ENCODE assay signal across 1 cellular context in the genomic region with DNA sequence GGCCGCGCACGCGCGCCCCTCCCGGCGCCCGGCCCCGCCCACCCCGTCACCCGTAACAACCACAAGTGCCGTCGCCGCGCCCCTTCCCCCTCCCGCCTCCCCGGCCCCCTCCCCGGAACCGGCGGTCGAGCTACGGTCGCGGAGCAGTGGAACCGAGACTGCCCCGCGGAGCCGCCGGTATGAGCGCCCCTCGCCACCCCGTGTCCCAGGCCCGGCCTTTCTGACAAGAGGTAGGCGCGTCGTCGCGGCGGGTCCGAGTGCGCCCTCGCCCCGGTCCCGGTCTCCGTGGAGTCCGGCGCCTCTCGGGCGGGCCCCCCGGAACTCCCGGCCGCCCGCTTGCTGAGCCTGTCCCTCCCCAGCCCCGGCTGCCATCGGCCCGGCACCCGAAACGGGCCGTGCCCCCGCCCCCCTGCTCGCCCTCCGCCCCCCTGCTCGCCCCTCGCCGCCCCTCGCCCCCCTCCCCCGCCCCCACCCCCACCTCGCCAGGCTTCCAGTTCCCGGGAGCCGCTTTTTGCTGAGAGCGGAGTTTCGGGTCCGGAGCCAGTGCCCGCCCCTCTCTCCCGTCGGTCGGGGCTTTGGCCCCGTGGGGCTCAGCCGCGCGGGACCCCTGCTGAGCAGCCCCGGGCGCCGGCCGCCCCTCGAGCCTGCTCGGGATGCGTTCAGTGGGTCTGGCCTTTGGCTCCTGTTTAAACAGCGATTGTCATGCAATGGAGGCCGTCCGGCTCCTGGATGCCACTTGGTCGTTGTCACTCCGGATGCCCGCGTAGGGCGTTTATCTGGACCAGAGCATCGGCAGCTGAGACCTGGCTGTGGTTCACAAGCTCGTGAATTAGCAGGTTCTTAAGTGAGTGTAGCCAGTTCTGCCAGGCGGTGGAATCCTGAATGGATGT.
A peak's percentile ranks its signal among the peaks of the same experiment; 100 is the strongest.
TF ChIP-seq lines count a peak whose summit lies in the region.

A gene (plus strand): TSS at position 92 of the 890 bp plus-strand sequence. CDS start 2,628 bp downstream, outside the sequence.

TF ChIP-seq in H1, 55 proteins besides CTCF, POLR2A, EP300 and RAD21 (continued from another document):
- TF ChIP-seq SUZ12 (IDR thresholded peaks at IDR 0.05; ENCODE audit: low read length) (no peak), HDAC2 (IDR thresholded peaks at IDR 0.05; ENCODE audit: borderline replicate concordance in 1 of 2, low read depth in 2 of 2, low read length in 2 of 2) (peak; percentile 37 to 54; a peak in 2 of 4 replicates), CREB1 (IDR thresholded peaks at IDR 0.05) (no peak), SRF (IDR thresholded peaks at IDR 0.05; ENCODE audit: low read depth, low read length) (no peak), CEBPB (IDR thresholded peaks at IDR 0.05; ENCODE audit: low read depth, low read length) (no peak), TBP (IDR thresholded peaks at IDR 0.05; ENCODE audit: low read depth, low read length) (no peak), POLR2AphosphoS5 (IDR thresholded peaks at IDR 0.05; ENCODE audit: low read depth, low read length) (no peak), SIRT6 (IDR thresholded peaks at IDR 0.05; ENCODE audit: low read length) (no peak), SAP30 (IDR thresholded peaks at IDR 0.05; ENCODE audit: insufficient read depth, insufficient replicate concordance, low read length) (no peak), RBBP5 (IDR thresholded peaks at IDR 0.05; ENCODE audit: borderline replicate concordance, low read depth, low read length) (peak; percentile 22; the same call in 1 of the 2 replicates), ASH2L (IDR thresholded peaks at IDR 0.05; ENCODE audit: low read length) (peak; percentile 65), BACH1 (IDR thresholded peaks at IDR 0.05; ENCODE audit: low read length) (no peak), TAF1 (IDR thresholded peaks at IDR 0.05; ENCODE audit: low read depth, low read length) (no peak), SIN3A (conservative IDR thresholded peaks at IDR 0.05 in 1 of 2, IDR thresholded peaks at IDR 0.05 in 1 of 2; ENCODE audit: low read depth in 1 of 2, low read length in 2 of 2) (peak in 1 of 2 experiments; percentile 60; a peak in 1 of 4 replicates), TCF12 (IDR thresholded peaks at IDR 0.05; ENCODE audit: low read depth, low read length) (no peak), NRF1 (IDR thresholded peaks at IDR 0.05; ENCODE audit: low read depth, low read length) (no peak), BRCA1 (IDR thresholded peaks at IDR 0.05; ENCODE audit: low read depth, low read length) (no peak), YY1 (IDR thresholded peaks at IDR 0.05; ENCODE audit: low read depth, low read length) (no peak), GTF2F1 (IDR thresholded peaks at IDR 0.05; ENCODE audit: borderline replicate concordance, low read depth, low read length) (no peak), PHF8 (conservative IDR thresholded peaks at IDR 0.05; ENCODE audit: low read depth, low read length) (peak; percentile 18; the same call in 1 of the 2 replicates), KDM4A (IDR thresholded peaks at IDR 0.05; ENCODE audit: low read depth, low read length, severe bottlenecking) (peak; percentile 84), CHD2 (IDR thresholded peaks at IDR 0.05; ENCODE audit: low read length) (no peak), KDM1A (IDR thresholded peaks at IDR 0.05; ENCODE audit: borderline replicate concordance, low read length) (no peak), EZH2 (IDR thresholded peaks at IDR 0.05; ENCODE audit: low read depth, low read length, severe bottlenecking) (no peak), CHD1 (IDR thresholded peaks at IDR 0.05; ENCODE audit: low read depth, low read length) (no peak), SP2 (IDR thresholded peaks at IDR 0.05; ENCODE audit: low read length) (no peak), SIX5 (IDR thresholded peaks at IDR 0.05; ENCODE audit: low read depth, low read length) (no peak), CTBP2 (IDR thresholded peaks at IDR 0.05; ENCODE audit: borderline replicate concordance, insufficient read depth, insufficient read length, low read length) (peak; percentile 9)
- TF ChIP-seq, protein P1, sequence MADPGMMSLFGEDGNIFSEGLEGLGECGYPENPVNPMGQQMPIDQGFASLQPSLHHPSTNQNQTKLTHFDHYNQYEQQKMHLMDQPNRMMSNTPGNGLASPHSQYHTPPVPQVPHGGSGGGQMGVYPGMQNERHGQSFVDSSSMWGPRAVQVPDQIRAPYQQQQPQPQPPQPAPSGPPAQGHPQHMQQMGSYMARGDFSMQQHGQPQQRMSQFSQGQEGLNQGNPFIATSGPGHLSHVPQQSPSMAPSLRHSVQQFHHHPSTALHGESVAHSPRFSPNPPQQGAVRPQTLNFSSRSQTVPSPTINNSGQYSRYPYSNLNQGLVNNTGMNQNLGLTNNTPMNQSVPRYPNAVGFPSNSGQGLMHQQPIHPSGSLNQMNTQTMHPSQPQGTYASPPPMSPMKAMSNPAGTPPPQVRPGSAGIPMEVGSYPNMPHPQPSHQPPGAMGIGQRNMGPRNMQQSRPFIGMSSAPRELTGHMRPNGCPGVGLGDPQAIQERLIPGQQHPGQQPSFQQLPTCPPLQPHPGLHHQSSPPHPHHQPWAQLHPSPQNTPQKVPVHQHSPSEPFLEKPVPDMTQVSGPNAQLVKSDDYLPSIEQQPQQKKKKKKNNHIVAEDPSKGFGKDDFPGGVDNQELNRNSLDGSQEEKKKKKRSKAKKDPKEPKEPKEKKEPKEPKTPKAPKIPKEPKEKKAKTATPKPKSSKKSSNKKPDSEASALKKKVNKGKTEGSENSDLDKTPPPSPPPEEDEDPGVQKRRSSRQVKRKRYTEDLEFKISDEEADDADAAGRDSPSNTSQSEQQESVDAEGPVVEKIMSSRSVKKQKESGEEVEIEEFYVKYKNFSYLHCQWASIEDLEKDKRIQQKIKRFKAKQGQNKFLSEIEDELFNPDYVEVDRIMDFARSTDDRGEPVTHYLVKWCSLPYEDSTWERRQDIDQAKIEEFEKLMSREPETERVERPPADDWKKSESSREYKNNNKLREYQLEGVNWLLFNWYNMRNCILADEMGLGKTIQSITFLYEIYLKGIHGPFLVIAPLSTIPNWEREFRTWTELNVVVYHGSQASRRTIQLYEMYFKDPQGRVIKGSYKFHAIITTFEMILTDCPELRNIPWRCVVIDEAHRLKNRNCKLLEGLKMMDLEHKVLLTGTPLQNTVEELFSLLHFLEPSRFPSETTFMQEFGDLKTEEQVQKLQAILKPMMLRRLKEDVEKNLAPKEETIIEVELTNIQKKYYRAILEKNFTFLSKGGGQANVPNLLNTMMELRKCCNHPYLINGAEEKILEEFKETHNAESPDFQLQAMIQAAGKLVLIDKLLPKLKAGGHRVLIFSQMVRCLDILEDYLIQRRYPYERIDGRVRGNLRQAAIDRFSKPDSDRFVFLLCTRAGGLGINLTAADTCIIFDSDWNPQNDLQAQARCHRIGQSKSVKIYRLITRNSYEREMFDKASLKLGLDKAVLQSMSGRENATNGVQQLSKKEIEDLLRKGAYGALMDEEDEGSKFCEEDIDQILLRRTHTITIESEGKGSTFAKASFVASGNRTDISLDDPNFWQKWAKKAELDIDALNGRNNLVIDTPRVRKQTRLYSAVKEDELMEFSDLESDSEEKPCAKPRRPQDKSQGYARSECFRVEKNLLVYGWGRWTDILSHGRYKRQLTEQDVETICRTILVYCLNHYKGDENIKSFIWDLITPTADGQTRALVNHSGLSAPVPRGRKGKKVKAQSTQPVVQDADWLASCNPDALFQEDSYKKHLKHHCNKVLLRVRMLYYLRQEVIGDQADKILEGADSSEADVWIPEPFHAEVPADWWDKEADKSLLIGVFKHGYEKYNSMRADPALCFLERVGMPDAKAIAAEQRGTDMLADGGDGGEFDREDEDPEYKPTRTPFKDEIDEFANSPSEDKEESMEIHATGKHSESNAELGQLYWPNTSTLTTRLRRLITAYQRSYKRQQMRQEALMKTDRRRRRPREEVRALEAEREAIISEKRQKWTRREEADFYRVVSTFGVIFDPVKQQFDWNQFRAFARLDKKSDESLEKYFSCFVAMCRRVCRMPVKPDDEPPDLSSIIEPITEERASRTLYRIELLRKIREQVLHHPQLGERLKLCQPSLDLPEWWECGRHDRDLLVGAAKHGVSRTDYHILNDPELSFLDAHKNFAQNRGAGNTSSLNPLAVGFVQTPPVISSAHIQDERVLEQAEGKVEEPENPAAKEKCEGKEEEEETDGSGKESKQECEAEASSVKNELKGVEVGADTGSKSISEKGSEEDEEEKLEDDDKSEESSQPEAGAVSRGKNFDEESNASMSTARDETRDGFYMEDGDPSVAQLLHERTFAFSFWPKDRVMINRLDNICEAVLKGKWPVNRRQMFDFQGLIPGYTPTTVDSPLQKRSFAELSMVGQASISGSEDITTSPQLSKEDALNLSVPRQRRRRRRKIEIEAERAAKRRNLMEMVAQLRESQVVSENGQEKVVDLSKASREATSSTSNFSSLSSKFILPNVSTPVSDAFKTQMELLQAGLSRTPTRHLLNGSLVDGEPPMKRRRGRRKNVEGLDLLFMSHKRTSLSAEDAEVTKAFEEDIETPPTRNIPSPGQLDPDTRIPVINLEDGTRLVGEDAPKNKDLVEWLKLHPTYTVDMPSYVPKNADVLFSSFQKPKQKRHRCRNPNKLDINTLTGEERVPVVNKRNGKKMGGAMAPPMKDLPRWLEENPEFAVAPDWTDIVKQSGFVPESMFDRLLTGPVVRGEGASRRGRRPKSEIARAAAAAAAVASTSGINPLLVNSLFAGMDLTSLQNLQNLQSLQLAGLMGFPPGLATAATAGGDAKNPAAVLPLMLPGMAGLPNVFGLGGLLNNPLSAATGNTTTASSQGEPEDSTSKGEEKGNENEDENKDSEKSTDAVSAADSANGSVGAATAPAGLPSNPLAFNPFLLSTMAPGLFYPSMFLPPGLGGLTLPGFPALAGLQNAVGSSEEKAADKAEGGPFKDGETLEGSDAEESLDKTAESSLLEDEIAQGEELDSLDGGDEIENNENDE (IDR thresholded peaks at IDR 0.05; ENCODE audit: insufficient replicate concordance, low read length), result no peak
- TF ChIP-seq, protein P2, sequence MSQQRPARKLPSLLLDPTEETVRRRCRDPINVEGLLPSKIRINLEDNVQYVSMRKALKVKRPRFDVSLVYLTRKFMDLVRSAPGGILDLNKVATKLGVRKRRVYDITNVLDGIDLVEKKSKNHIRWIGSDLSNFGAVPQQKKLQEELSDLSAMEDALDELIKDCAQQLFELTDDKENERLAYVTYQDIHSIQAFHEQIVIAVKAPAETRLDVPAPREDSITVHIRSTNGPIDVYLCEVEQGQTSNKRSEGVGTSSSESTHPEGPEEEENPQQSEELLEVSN (IDR thresholded peaks at IDR 0.05), result no peak
- TF ChIP-seq, protein P3, sequence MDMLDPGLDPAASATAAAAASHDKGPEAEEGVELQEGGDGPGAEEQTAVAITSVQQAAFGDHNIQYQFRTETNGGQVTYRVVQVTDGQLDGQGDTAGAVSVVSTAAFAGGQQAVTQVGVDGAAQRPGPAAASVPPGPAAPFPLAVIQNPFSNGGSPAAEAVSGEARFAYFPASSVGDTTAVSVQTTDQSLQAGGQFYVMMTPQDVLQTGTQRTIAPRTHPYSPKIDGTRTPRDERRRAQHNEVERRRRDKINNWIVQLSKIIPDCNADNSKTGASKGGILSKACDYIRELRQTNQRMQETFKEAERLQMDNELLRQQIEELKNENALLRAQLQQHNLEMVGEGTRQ (IDR thresholded peaks at IDR 0.05; ENCODE audit: low read length), result no peak
TF ChIP-seq in H1: peak in this region for 7.
